Comparison of ENCODE assay signal across 9 cellular contexts in genomic region chr7:92751902-92752901, GRCh38.
DNase-seq lines count a peak whose midpoint lies in the region; ATAC-seq, FAIRE-seq and TF ChIP-seq lines count a peak whose summit lies in the region.
"Had no signal": no experiment of that assay in that cellular context is flagged by ENCODE, and none has a peak within 500 bp of the region (broad histone marks: within the 10 kb centered on the region; RNA-seq: fewer than 3 reads in every experiment).

No MANE protein-coding gene starts in this region.

- no peak overlapping the region for H3K4me3 ChIP-seq in H1 (ENCODE audit: extremely low read depth in 1 of 4, insufficient read depth in 2 of 4, low read depth in 3 of 4, low read length in 4 of 4)
- no peak overlapping the region for H3K4me3 ChIP-seq in trophoblast cell (ENCODE audit: low read depth, low read length)

- FAIRE-seq in H1 (lab: Jason Lieb, UNC) = no peak

- H3K18ac ChIP-seq in H1 (ENCODE audit: extremely low read depth, low read length) = no peak overlapping the region
- H3K18ac ChIP-seq in trophoblast cell (ENCODE audit: low read length) = no peak overlapping the region

- no peak overlapping the region for H3K56ac ChIP-seq in H1 (replicated peaks; ENCODE audit: insufficient read length, low read depth, low read length)

- H2AFZ ChIP-seq in H1 (ENCODE audit: low read length) (no peak overlapping the region), trophoblast cell (ENCODE audit: insufficient read depth, low read length, poor library complexity) (no peak overlapping the region)

- H3K9ac ChIP-seq in H1 (replicated peaks in 1 of 4; ENCODE audit: extremely low read depth in 1 of 4, low read depth in 3 of 4, low read length in 3 of 4) (no peak overlapping the region), trophoblast cell (ENCODE audit: low read length) (no peak overlapping the region)

- H2BK5ac ChIP-seq in H1 (ENCODE audit: low read depth, low read length) = no peak overlapping the region
- no peak overlapping the region for H2BK5ac ChIP-seq in trophoblast cell (ENCODE audit: low read depth, low read length, poor library complexity)

- H2BK120ac ChIP-seq in H1 (replicated peaks; ENCODE audit: low read depth, low read length) (peak overlapping the region; percentile 38), trophoblast cell (ENCODE audit: insufficient read depth, low read length, poor library complexity) (no peak overlapping the region)

- no peak overlapping the region for H2BK15ac ChIP-seq in H1 (ENCODE audit: low read length)

- H3K79me1 ChIP-seq in H1 (ENCODE audit: low read depth, low read length) (no peaks in the 10 kb centered on the region), trophoblast cell (ENCODE audit: low read length) (peaks cover 6% of the 10 kb centered on the region)

- H3K9me3 ChIP-seq in H1 (ENCODE audit: insufficient read depth in 2 of 2, low read depth in 1 of 2, low read length in 1 of 2) (no peaks in the 10 kb centered on the region), trophoblast cell (ENCODE audit: insufficient read depth, low read depth, low read length) (no peaks in the 10 kb centered on the region)

- no peak overlapping the region for H3K4me2 ChIP-seq in H1 (ENCODE audit: insufficient read depth in 1 of 2, low read depth in 2 of 2, low read length in 2 of 2)
- no peak overlapping the region for H3K4me2 ChIP-seq in trophoblast cell (ENCODE audit: low read length)

- H3K4ac ChIP-seq in H1 (replicated peaks; ENCODE audit: insufficient read length, low read depth, low read length) (no peak overlapping the region), trophoblast cell (ENCODE audit: low read depth, low read length) (no peak overlapping the region)

- H3K14ac ChIP-seq in H1 (ENCODE audit: insufficient read length) (no peak overlapping the region), trophoblast cell (ENCODE audit: low read length) (no peak overlapping the region)

- peaks cover 0 to 17% (median 12%) of the 10 kb centered on the region in 4 experiments; a peak in 6 of 7 replicates for H3K4me1 ChIP-seq in H1 (replicated peaks in 1 of 4; ENCODE audit: control insufficient read depth in 3 of 4, insufficient read depth in 4 of 4, low read length in 3 of 4)
- H3K4me1 ChIP-seq in trophoblast cell (ENCODE audit: control insufficient read depth in 1 of 2, insufficient read depth in 2 of 2, low read length in 2 of 2) = peaks cover 15 to 18% of the 10 kb centered on the region in 2 experiments

- TF ChIP-seq POLR2A in H1 (IDR thresholded peaks at IDR 0.05; ENCODE audit: control extremely low read depth in 1 of 2, low read depth in 2 of 2, low read length in 2 of 2) = no peak

- no peak overlapping the region for H3K23ac ChIP-seq in H1 (ENCODE audit: insufficient read length)
- H3K23ac ChIP-seq in trophoblast cell (ENCODE audit: low read length) = no peak overlapping the region

- no peak overlapping the region for H4K12ac ChIP-seq in trophoblast cell (ENCODE audit: low read depth, low read length)

- POLR2A ChIA-PET in H1 (lab: Charles Lee; ENCODE audit: partially characterized antibody) = no interaction called here

- no peaks in the 10 kb centered on the region for H4K20me1 ChIP-seq in H1 (replicated peaks in 1 of 2; ENCODE audit: control insufficient read depth in 1 of 2, insufficient read depth in 2 of 2, low read length in 2 of 2)

- H4K91ac ChIP-seq in H1 (replicated peaks; ENCODE audit: insufficient read length, low read length) (no peak overlapping the region), trophoblast cell (ENCODE audit: low read depth, low read length) (no peak overlapping the region)

- no peak overlapping the region for H2AK5ac ChIP-seq in H1 (ENCODE audit: low read depth, low read length)
- H2AK5ac ChIP-seq in trophoblast cell (ENCODE audit: low read length) = no peak overlapping the region

- H3K27ac ChIP-seq in H1 (ENCODE audit: low read depth, low read length) (no peak overlapping the region), trophoblast cell (ENCODE audit: low read depth, low read length) (peak overlapping the region; percentile 66)
- H3K27ac ChIP-seq: WERI-Rb-1 had no signal

- no peak overlapping the region for H2BK20ac ChIP-seq in H1 (ENCODE audit: low read length)

- H3K36me3 ChIP-seq in H1 (ENCODE audit: control insufficient read depth in 2 of 4, insufficient read depth in 4 of 4, low read length in 3 of 4) (no peaks in the 10 kb centered on the region), trophoblast cell (ENCODE audit: control insufficient read depth in 1 of 2, insufficient read depth in 2 of 2, low read length in 2 of 2) (no peaks in the 10 kb centered on the region)
- H3K36me3 ChIP-seq: WERI-Rb-1 had no signal

- no peak for ATAC-seq in HG03469 (IDR thresholded peaks at IDR 0.05; ENCODE audit: unreplicated experiment)

- H4K8ac ChIP-seq in H1 (ENCODE audit: extremely low read depth, insufficient read depth, low read length) (no peak overlapping the region), trophoblast cell (ENCODE audit: low read depth, low read length) (no peak overlapping the region)

- no peak for TF ChIP-seq EP300 in H1 (IDR thresholded peaks at IDR 0.05; ENCODE audit: borderline replicate concordance in 1 of 2, low read depth in 2 of 2, low read length in 2 of 2)

- TF ChIP-seq CTCF in H1 (IDR thresholded peaks at IDR 0.05; ENCODE audit: control extremely low read depth in 1 of 3, insufficient read depth in 1 of 3, low read depth in 1 of 3, low read length in 3 of 3) = no peak

- H3K23me2 ChIP-seq in H1 (ENCODE audit: low read depth, low read length) = no peaks in the 10 kb centered on the region

- H3K79me2 ChIP-seq in H1 (ENCODE audit: control insufficient read depth in 1 of 2, insufficient read depth in 2 of 2, low read length in 2 of 2) (no peaks in the 10 kb centered on the region), trophoblast cell (ENCODE audit: control insufficient read depth, insufficient read depth, low read length, poor library complexity) (peaks cover 2% of the 10 kb centered on the region)

- CTCF ChIA-PET in H1 (lab: Charles Lee; ENCODE audit: partially characterized antibody) = no interaction called here

- DNase-seq in GM03348 (ENCODE audit: low spot score) (peak; percentile 60), NCI-H446 treated with DMSO at 0.1 percent for 48 hours (lab: John Stamatoyannopoulos, UW) (peak; percentile 31), H1 (ENCODE audit: low read depth in 1 of 2, low spot score in 2 of 2) (no peak), trophoblast cell (no peak), NCI-H82 treated with DMSO at 0.1 percent for 48 hours (lab: John Stamatoyannopoulos, UW; ENCODE audit: unreplicated experiment) (no peak), germinal center (ENCODE audit: low spot score) (no peak), NCI-H2171 treated with DMSO at 0.1 percent for 48 hours (lab: John Stamatoyannopoulos, UW) (no peak)
- DNase-seq: WERI-Rb-1 had no signal

- no peak for TF ChIP-seq RAD21 in H1 (IDR thresholded peaks at IDR 0.05 in 1 of 2, conservative IDR thresholded peaks at IDR 0.05 in 1 of 2; ENCODE audit: low read depth in 2 of 2, low read length in 2 of 2)

- no peak overlapping the region for H2BK12ac ChIP-seq in H1 (ENCODE audit: low read depth, low read length)
- H2BK12ac ChIP-seq in trophoblast cell (ENCODE audit: low read length) = no peak overlapping the region

- WGBS in H1 (ENCODE audit: extremely low coverage in 1 of 2, insufficient coverage in 1 of 2, insufficient read length in 1 of 2, insufficient replicate concordance in 2 of 2, low coverage in 1 of 2, low lambda C conversion rate in 2 of 2, missing lambda C conversion rate in 1 of 2), 2 experiments = 88% methylated on average over 4 of the region's 4 CpGs; no CpG with 5 or more reads in 1 of the 2 experiments
- WGBS in trophoblast cell (ENCODE audit: extremely low coverage, insufficient coverage, insufficient read length) = no CpG with 5 or more reads among the region's 4 CpGs

- no peak overlapping the region for H4K5ac ChIP-seq in H1 (ENCODE audit: insufficient read length, low read depth, low read length)

- no peaks in the 10 kb centered on the region for H3K27me3 ChIP-seq in H1 (replicated peaks in 1 of 4; ENCODE audit: control insufficient read depth in 3 of 4, extremely low read depth in 1 of 4, insufficient read depth in 3 of 4, low read length in 3 of 4)
- H3K27me3 ChIP-seq in trophoblast cell (ENCODE audit: insufficient read depth, low read length) = no peaks in the 10 kb centered on the region

TF ChIP-seq in H1, 55 proteins besides CTCF, POLR2A, EP300 and RAD21:
- TF ChIP-seq TEAD4 (IDR thresholded peaks at IDR 0.05; ENCODE audit: low read depth, low read length) (no peak), FOSL1 (IDR thresholded peaks at IDR 0.05; ENCODE audit: insufficient read depth, low read depth, low read length) (no peak), KDM1A (IDR thresholded peaks at IDR 0.05; ENCODE audit: borderline replicate concordance, low read length) (no peak), BACH1 (IDR thresholded peaks at IDR 0.05; ENCODE audit: low read length) (no peak), GABPA (IDR thresholded peaks at IDR 0.05; ENCODE audit: borderline replicate concordance, insufficient read depth, low read length) (no peak), BCL11A (IDR thresholded peaks at IDR 0.05; ENCODE audit: low read depth in 2 of 2, low read length in 2 of 2) (no peak), RFX5 (IDR thresholded peaks at IDR 0.05; ENCODE audit: borderline replicate concordance, low read depth, low read length) (no peak), GTF2F1 (IDR thresholded peaks at IDR 0.05; ENCODE audit: borderline replicate concordance, low read depth, low read length) (no peak)
- TF ChIP-seq, protein P1, sequence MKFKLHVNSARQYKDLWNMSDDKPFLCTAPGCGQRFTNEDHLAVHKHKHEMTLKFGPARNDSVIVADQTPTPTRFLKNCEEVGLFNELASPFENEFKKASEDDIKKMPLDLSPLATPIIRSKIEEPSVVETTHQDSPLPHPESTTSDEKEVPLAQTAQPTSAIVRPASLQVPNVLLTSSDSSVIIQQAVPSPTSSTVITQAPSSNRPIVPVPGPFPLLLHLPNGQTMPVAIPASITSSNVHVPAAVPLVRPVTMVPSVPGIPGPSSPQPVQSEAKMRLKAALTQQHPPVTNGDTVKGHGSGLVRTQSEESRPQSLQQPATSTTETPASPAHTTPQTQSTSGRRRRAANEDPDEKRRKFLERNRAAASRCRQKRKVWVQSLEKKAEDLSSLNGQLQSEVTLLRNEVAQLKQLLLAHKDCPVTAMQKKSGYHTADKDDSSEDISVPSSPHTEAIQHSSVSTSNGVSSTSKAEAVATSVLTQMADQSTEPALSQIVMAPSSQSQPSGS (IDR thresholded peaks at IDR 0.05; ENCODE audit: low read length) = no peak

Comparison
In these comparisons a context has a peak if more than half of its experiments do, and no peak if none do; other contexts are left out.
1. DNase-seq: peak in GM03348 (single experiment) and NCI-H446 treated with DMSO at 0.1 percent for 48 hours (single experiment); none in H1 (0 of 2), trophoblast cell (0 of 2), NCI-H82 treated with DMSO at 0.1 percent for 48 hours (single experiment), germinal center (single experiment) and NCI-H2171 treated with DMSO at 0.1 percent for 48 hours (single experiment).